In genomic region chr2:119659601-119660342, GRCh38 we compare ENCODE assay signal across 9 cellular contexts. TPM values are rescaled to one million over a fixed set of nuclear protein-coding genes. Genes with fewer than 3 reads are reported as not detected.
A peak's percentile ranks its signal among the peaks of the same experiment; 100 is the strongest.
DNase-seq lines count a peak whose midpoint lies in the region; ATAC-seq and TF ChIP-seq lines count a peak whose summit lies in the region.
"Had no signal": no experiment of that assay in that cellular context is flagged by ENCODE, and none has a peak within 500 bp of the region (broad histone marks: within the 10 kb centered on the region; RNA-seq: fewer than 3 reads in every experiment).

No MANE protein-coding gene starts in this region.

- in situ Hi-C loops in Panc1 (cut with HindIII; ENCODE audit: low pct_unique_long_range_greater_than_20kb, low sequenced_read_pairs) = no loop called here

- no TSS peak for BruUV-seq in Panc1 (replicated peaks; lab: Mats Ljungman, UMichigan)

- TF ChIP-seq EP300 in tibial nerve (IDR thresholded peaks at IDR 0.05) = no peak

- H3K27ac Mint-ChIP-seq in brain = no peak overlapping the region

- H3K4me3 ChIP-seq in Panc1 (ENCODE audit: low read depth in 2 of 2, low read length in 2 of 2) = no peak overlapping the region
- H3K4me3 ChIP-seq in tibial nerve = no peak overlapping the region
- H3K4me3 ChIP-seq: SJSA1 had no signal

- no peaks in the 10 kb centered on the region for H3K36me3 ChIP-seq in Panc1 (ENCODE audit: control insufficient read depth, insufficient read depth, low read length)
- no peaks in the 10 kb centered on the region for H3K36me3 ChIP-seq in tibial nerve
- H3K36me3 ChIP-seq: SJSA1 had no signal

- peak; percentile 33 for DNase-seq in DMS153 treated with DMSO at 0.1 percent for 48 hours (lab: John Stamatoyannopoulos, UW; ENCODE audit: unreplicated experiment)
- DNase-seq in Panc1 (ENCODE audit: low read depth, low spot score) = peak; percentile 46
- DNase-seq in left lobe of liver (ENCODE audit: low spot score) = no peak
- DNase-seq in tibial nerve (ENCODE audit: low spot score in 2 of 2) = peak in 1 of 2 donors; percentile 26
- no peak for DNase-seq in mucosa of gallbladder (ENCODE audit: low spot score)

- H3K27ac ChIP-seq in Panc1 (ENCODE audit: low read length) (no peak overlapping the region), tibial nerve (no peak overlapping the region)
- H3K27ac ChIP-seq: SJSA1 had no signal

- H3K4me3 Mint-ChIP-seq in brain = no peak overlapping the region

- peaks cover 5% of the 10 kb centered on the region for H3K27me3 Mint-ChIP-seq in brain

- 54 to 66% methylated on average over 8 of the region's 8 CpGs for WGBS in tibial nerve, 2 donors

- ATAC-seq in HG02798 (IDR thresholded peaks at IDR 0.05; ENCODE audit: poor library complexity, unreplicated experiment) (peak; percentile 51), Panc1 (peak; percentile 69; the same call in 1 of the 2 replicates), left lobe of liver (peak; percentile 89), HG03196 (IDR thresholded peaks at IDR 0.05; ENCODE audit: unreplicated experiment) (no peak)

- H3K36me3 Mint-ChIP-seq in brain = no peaks in the 10 kb centered on the region

- H3K4me1 Mint-ChIP-seq in brain = no peaks in the 10 kb centered on the region

- peaks cover 0 to 9% (median 4%) of the 10 kb centered on the region in 5 experiments for H3K9me3 Mint-ChIP-seq in brain

- intact Hi-C loops in Panc1 (cut with micrococcal nuclease; ENCODE audit: unreplicated experiment) = loop anchor here (2.0 kb wide), 1 partner anchor 251 kb away; no protein-coding TSS in a partner anchor

- H3K9me3 ChIP-seq in Panc1 (ENCODE audit: control insufficient read depth, insufficient read depth, low read depth, low read length) = no peaks in the 10 kb centered on the region
- no peaks in the 10 kb centered on the region for H3K9me3 ChIP-seq in tibial nerve
- H3K9me3 ChIP-seq: SJSA1 had no signal

- TF ChIP-seq CTCF in Panc1 (IDR thresholded peaks at IDR 0.05) (peak; percentile 92), brain (conservative IDR thresholded peaks at IDR 0.05) (peak; percentile 66 to 86), tibial nerve (IDR thresholded peaks at IDR 0.05) (peak; percentile 41 to 78 (median 64))

- H3K27me3 ChIP-seq in Panc1 (ENCODE audit: control insufficient read depth, insufficient read depth, low read length) (peaks cover 2% of the 10 kb centered on the region; the same call in 1 of the 2 replicates), tibial nerve (no peaks in the 10 kb centered on the region)
- H3K27me3 ChIP-seq: SJSA1 had no signal

- H3K4me1 ChIP-seq in Panc1 (ENCODE audit: control insufficient read depth, insufficient read depth, low read length) (no peaks in the 10 kb centered on the region), tibial nerve (no peaks in the 10 kb centered on the region)
- H3K4me1 ChIP-seq: SJSA1 had no signal

- CTCF ChIA-PET in Panc1 (lab: Charles Lee) = interaction anchor here (0.6 kb wide), 1 partner anchor 77 kb away, joined by 9 read pairs; no protein-coding TSS in a partner anchor

- TF ChIP-seq POLR2A in tibial nerve (IDR thresholded peaks at IDR 0.05) = no peak

- POLR2A ChIA-PET in Panc1 (lab: Charles Lee) = no interaction called here

RNA-seq across cellular contexts. Expression of gene TMEM177, which starts 19.2 kb away (rescaled TPM):
- total RNA-seq in Panc1 (2021; ENCODE audit: unreplicated experiment) (16.8 TPM), left lobe of liver (18.4 TPM), tibial nerve (10 to 100 TPM in 1 of 4 donors, 1 to 10 TPM in 3; 3.9 to 15.3 (median 4.5) TPM), mucosa of gallbladder (18.9 TPM)
- polyA plus RNA-seq in Panc1 (2012; ENCODE audit: insufficient read length) = 13.3 TPM
- polyA plus RNA-seq in brain (ENCODE audit: insufficient read depth, low read depth, low replicate concordance) = 6.9 TPM

Comparison
In these comparisons a context has a peak if more than half of its experiments do, and no peak if none do; other contexts are left out.
1. DNase-seq: peak in DMS153 treated with DMSO at 0.1 percent for 48 hours (single experiment) and Panc1 (single experiment); none in left lobe of liver (single experiment) and mucosa of gallbladder (single experiment).
2. Peak in every context shown above with its lines, with median percentiles within 50 percentile points of each other: CTCF ChIP-seq.